In genomic region chr10:104334965-104335650, GRCh38 we compare ENCODE assay signal across 1 cellular context.
TF ChIP-seq lines count a peak whose summit lies in the region.

No MANE protein-coding gene starts in this region.

TF ChIP-seq in HepG2, 621 proteins besides CTCF, POLR2A, EP300 and RAD21:
- no peak for TF ChIP-seq DPF2 (CRISPR knock-in tag; IDR thresholded peaks at IDR 0.05; ENCODE audit: borderline replicate concordance, low read depth)
- no peak for TF ChIP-seq FOXJ3 (CRISPR knock-in tag; IDR thresholded peaks at IDR 0.05; ENCODE audit: borderline replicate concordance)
- no peak for TF ChIP-seq SRSF9 (IDR thresholded peaks at IDR 0.05; ENCODE audit: borderline replicate concordance, insufficient read depth, low read depth, low read length, poor library complexity, severe bottlenecking)
- no peak for TF ChIP-seq ZNF616 (CRISPR knock-in tag; IDR thresholded peaks at IDR 0.05; ENCODE audit: low read depth)
- TF ChIP-seq ELF1 (CRISPR knock-in tag; IDR thresholded peaks at IDR 0.05): no peak
- no peak for TF ChIP-seq SPEN (CRISPR knock-in tag; IDR thresholded peaks at IDR 0.05; ENCODE audit: low read depth)
- no peak for TF ChIP-seq SUZ12 (IDR thresholded peaks at IDR 0.05; ENCODE audit: low read depth, low read length)
- no peak for TF ChIP-seq ZNF552 (CRISPR knock-in tag; IDR thresholded peaks at IDR 0.05; ENCODE audit: borderline replicate concordance)
- TF ChIP-seq KAT7 (CRISPR knock-in tag; IDR thresholded peaks at IDR 0.05; ENCODE audit: borderline replicate concordance): no peak
- TF ChIP-seq ZNF768 (CRISPR knock-in tag; IDR thresholded peaks at IDR 0.05): no peak
- no peak for TF ChIP-seq TBX3 (IDR thresholded peaks at IDR 0.05; ENCODE audit: borderline replicate concordance)
- no peak for TF ChIP-seq PHF20 (CRISPR knock-in tag; IDR thresholded peaks at IDR 0.05)
- no peak for TF ChIP-seq ZIK1 (CRISPR knock-in tag; IDR thresholded peaks at IDR 0.05; ENCODE audit: borderline replicate concordance, low read depth)
- TF ChIP-seq YEATS4 (CRISPR knock-in tag; IDR thresholded peaks at IDR 0.05; ENCODE audit: borderline replicate concordance): no peak
- TF ChIP-seq MYPOP (CRISPR knock-in tag; IDR thresholded peaks at IDR 0.05): no peak
- no peak for TF ChIP-seq ZNF713 (CRISPR knock-in tag; IDR thresholded peaks at IDR 0.05)
- TF ChIP-seq ZNF747 (CRISPR knock-in tag; IDR thresholded peaks at IDR 0.05; ENCODE audit: borderline replicate concordance): no peak
- no peak for TF ChIP-seq HMG20B (CRISPR knock-in tag; conservative IDR thresholded peaks at IDR 0.05)
